In genomic region chr4:130573742-130574141, GRCh38 we compare ENCODE assay signal across 22 cellular contexts.
"Had no signal": no experiment of that assay in that cellular context is flagged by ENCODE, and none has a peak within 500 bp of the region (broad histone marks: within the 10 kb centered on the region; RNA-seq: fewer than 3 reads in every experiment).

No MANE protein-coding gene starts in this region.

- H3K4me3 ChIP-seq: gastrocnemius medialis, lower lobe of right lung, spleen, testis had no signal

- H3K4me3 Mint-ChIP-seq: activated B cell treated with CpG ODN at 0.5 μM for 24 hours; activated CD4-positive, alpha-beta memory T cell treated with anti-CD3 and anti-CD28 coated beads for 36 hours; activated naive CD8-positive, alpha-beta T cell; activated T-helper 1 cell treated with anti-CD3 and anti-CD28 coated beads, Interleukin-12 subunit alpha, Interleukin-12 subunit beta, Interleukin-2, Interleukin-4 antibody, amounts not matched to agents 30 ng/mL and 10 ng/mL and 1 ng/mL, durations not matched to agents 14 hours and 24 hours and 36 hours; natural killer cell; stimulated activated memory B cell treated with anti-CD40 and anti-IgM and Interleukin-4, amounts not matched to agents 10 μg/mL and 1 μg/mL and 100 μg/mL, for 72 hours; type B pancreatic cell had no signal

- H3K27me3 Mint-ChIP-seq: activated B cell treated with CpG ODN at 0.5 μM for 24 hours; activated CD4-positive, alpha-beta memory T cell treated with anti-CD3 and anti-CD28 coated beads for 36 hours; activated naive CD8-positive, alpha-beta T cell; stimulated activated memory B cell treated with anti-CD40 and anti-IgM and Interleukin-4, amounts not matched to agents 10 μg/mL and 1 μg/mL and 100 μg/mL, for 72 hours had no signal

- H3K27me3 ChIP-seq: gastrocnemius medialis, neutrophil, spleen, testis had no signal

- H3K27ac Mint-ChIP-seq: activated B cell treated with CpG ODN at 0.5 μM for 24 hours; activated CD4-positive, alpha-beta memory T cell treated with anti-CD3 and anti-CD28 coated beads for 36 hours; activated naive CD8-positive, alpha-beta T cell; activated T-helper 1 cell treated with anti-CD3 and anti-CD28 coated beads, Interleukin-12 subunit alpha, Interleukin-12 subunit beta, Interleukin-2, Interleukin-4 antibody, amounts not matched to agents 30 ng/mL and 10 ng/mL and 1 ng/mL, durations not matched to agents 14 hours and 24 hours and 36 hours; natural killer cell; stimulated activated memory B cell treated with anti-CD40 and anti-IgM and Interleukin-4, amounts not matched to agents 10 μg/mL and 1 μg/mL and 100 μg/mL, for 72 hours; type B pancreatic cell had no signal

- DNase-seq: activated B cell treated with CpG ODN at 0.5 μM for 24 hours; activated CD4-positive, alpha-beta memory T cell treated with anti-CD3 and anti-CD28 coated beads for 36 hours; activated CD4-positive, alpha-beta T cell treated with anti-CD3 and anti-CD28 coated beads for 4 hours; activated T-cell treated with anti-CD3 and anti-CD28 coated beads for 4 hours; cerebellar nuclear complex; cortex of kidney; effector CD4-positive, alpha-beta T cell; gastrocnemius medialis; head of caudate nucleus; left cardiac atrium; lower lobe of right lung; natural killer cell; retina; spleen; stimulated activated CD4-positive, alpha-beta T cell treated with anti-CD3 and anti-CD28 coated beads, Interleukin-4, amount 100 ng/mL, for 4 hours; testis had no signal

- H3K9me3 Mint-ChIP-seq: activated T-helper 1 cell treated with anti-CD3 and anti-CD28 coated beads, Interleukin-12 subunit alpha, Interleukin-12 subunit beta, Interleukin-2, Interleukin-4 antibody, amounts not matched to agents 30 ng/mL and 10 ng/mL and 1 ng/mL, durations not matched to agents 14 hours and 24 hours and 36 hours had no signal

- H3K36me3 ChIP-seq: gastrocnemius medialis, lower lobe of right lung, neutrophil, spleen had no signal

- H3K4me1 ChIP-seq: gastrocnemius medialis, lower lobe of right lung, spleen, testis had no signal

- H3K4me1 Mint-ChIP-seq: activated B cell treated with CpG ODN at 0.5 μM for 24 hours; natural killer cell; stimulated activated memory B cell treated with anti-CD40 and anti-IgM and Interleukin-4, amounts not matched to agents 10 μg/mL and 1 μg/mL and 100 μg/mL, for 72 hours had no signal

- H3K27ac ChIP-seq: gastrocnemius medialis, lower lobe of right lung, neutrophil, spleen, testis had no signal

- ATAC-seq: esophagus mucosa; gastrocnemius medialis; left cardiac atrium; lower lobe of right lung; natural killer cell; stimulated activated memory B cell treated with anti-CD40 and anti-IgM and Interleukin-4, amounts not matched to agents 10 μg/mL and 1 μg/mL and 100 μg/mL, for 72 hours had no signal

- H3K36me3 Mint-ChIP-seq: activated CD4-positive, alpha-beta memory T cell treated with anti-CD3 and anti-CD28 coated beads for 36 hours; activated naive CD8-positive, alpha-beta T cell; natural killer cell; stimulated activated memory B cell treated with anti-CD40 and anti-IgM and Interleukin-4, amounts not matched to agents 10 μg/mL and 1 μg/mL and 100 μg/mL, for 72 hours; type B pancreatic cell had no signal

- H3K9me3 ChIP-seq: gastrocnemius medialis, neutrophil, testis had no signal
